ENCODE assay signal across 2 cellular contexts in the genomic region with DNA sequence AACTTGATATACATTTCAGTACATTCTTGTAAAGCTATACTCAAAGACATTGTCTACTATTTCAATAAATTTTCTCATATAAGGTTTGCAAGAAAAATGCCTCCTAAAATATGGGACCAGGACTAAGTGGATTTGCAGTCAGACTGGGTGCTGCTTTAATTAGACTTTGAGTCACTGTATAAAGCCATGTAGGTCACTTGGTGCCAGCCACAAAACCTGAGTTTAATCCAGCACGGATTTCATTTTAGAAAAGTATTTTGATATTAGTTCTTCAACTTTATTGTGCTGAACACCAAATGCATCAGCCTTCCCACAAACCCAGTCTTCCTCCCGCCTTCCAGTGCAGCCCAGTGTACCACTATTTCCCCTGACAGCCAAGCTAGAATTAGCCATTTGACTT.
TF ChIP-seq lines count a peak whose summit lies in the region.

No MANE protein-coding gene starts in this region.

TF ChIP-seq in SK-N-SH, 30 proteins besides CTCF, POLR2A, EP300 and RAD21 (continued from another document):
- TF ChIP-seq, protein P1, sequence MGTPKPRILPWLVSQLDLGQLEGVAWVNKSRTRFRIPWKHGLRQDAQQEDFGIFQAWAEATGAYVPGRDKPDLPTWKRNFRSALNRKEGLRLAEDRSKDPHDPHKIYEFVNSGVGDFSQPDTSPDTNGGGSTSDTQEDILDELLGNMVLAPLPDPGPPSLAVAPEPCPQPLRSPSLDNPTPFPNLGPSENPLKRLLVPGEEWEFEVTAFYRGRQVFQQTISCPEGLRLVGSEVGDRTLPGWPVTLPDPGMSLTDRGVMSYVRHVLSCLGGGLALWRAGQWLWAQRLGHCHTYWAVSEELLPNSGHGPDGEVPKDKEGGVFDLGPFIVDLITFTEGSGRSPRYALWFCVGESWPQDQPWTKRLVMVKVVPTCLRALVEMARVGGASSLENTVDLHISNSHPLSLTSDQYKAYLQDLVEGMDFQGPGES (IDR thresholded peaks at IDR 0.05; ENCODE audit: low read depth, low read length): no peak

TF ChIP-seq in SK-N-SH treated with all-trans-retinoic acid at 6 μM for 48 hours, 23 proteins besides CTCF, POLR2A, EP300 and RAD21 (continued from another document):
- TF ChIP-seq, protein P2, sequence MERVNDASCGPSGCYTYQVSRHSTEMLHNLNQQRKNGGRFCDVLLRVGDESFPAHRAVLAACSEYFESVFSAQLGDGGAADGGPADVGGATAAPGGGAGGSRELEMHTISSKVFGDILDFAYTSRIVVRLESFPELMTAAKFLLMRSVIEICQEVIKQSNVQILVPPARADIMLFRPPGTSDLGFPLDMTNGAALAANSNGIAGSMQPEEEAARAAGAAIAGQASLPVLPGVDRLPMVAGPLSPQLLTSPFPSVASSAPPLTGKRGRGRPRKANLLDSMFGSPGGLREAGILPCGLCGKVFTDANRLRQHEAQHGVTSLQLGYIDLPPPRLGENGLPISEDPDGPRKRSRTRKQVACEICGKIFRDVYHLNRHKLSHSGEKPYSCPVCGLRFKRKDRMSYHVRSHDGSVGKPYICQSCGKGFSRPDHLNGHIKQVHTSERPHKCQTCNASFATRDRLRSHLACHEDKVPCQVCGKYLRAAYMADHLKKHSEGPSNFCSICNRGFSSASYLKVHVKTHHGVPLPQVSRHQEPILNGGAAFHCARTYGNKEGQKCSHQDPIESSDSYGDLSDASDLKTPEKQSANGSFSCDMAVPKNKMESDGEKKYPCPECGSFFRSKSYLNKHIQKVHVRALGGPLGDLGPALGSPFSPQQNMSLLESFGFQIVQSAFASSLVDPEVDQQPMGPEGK (CRISPR knock-in tag; IDR thresholded peaks at IDR 0.05; ENCODE audit: borderline replicate concordance): no peak
- TF ChIP-seq PPARA (CRISPR knock-in tag; IDR thresholded peaks at IDR 0.05; ENCODE audit: borderline replicate concordance): no peak
- no peak for TF ChIP-seq RARB (CRISPR knock-in tag; IDR thresholded peaks at IDR 0.05)
TF ChIP-seq in SK-N-SH treated with all-trans-retinoic acid at 6 μM for 48 hours: peak in this region for 0.
